Comparison of ENCODE assay signal across 27 cellular contexts in genomic region chr11:46175401-46176002, GRCh38.
"Had no signal": no experiment of that assay in that cellular context is flagged by ENCODE, and none has a peak within 500 bp of the region (broad histone marks: within the 10 kb centered on the region; RNA-seq: fewer than 3 reads in every experiment).

No MANE protein-coding gene starts in this region.

- H3K4me1 ChIP-seq: left ventricle myocardium inferior, neural progenitor cell, pancreas, prostate gland, sigmoid colon, spleen, suprapubic skin, tibial artery, uterus had no signal

- H3K4me3 ChIP-seq: left ventricle myocardium inferior, lung, neural progenitor cell, pancreas, prostate gland, sigmoid colon, spleen, suprapubic skin, thoracic aorta, tibial artery, uterus had no signal

- H2AFZ ChIP-seq: neural progenitor cell had no signal

- H3K27me3 ChIP-seq: neural progenitor cell, pancreas, sigmoid colon, suprapubic skin, uterus had no signal

- H3K36me3 ChIP-seq: left ventricle myocardium inferior, neural progenitor cell, neutrophil, pancreas, prostate gland, sigmoid colon, spleen, suprapubic skin, thoracic aorta, tibial artery, uterus had no signal

- ATAC-seq: natural killer cell; pancreas; right cardiac atrium; stimulated activated effector memory CD8-positive, alpha-beta T cell treated with anti-CD3 and anti-CD28 coated beads, Interleukin-12 subunit alpha, Interleukin-12 subunit beta, amount 100 ng/mL, for 72 hours had no signal

- FAIRE-seq: islet of Langerhans, pancreas, small intestine had no signal

- DNase-seq: hypothalamus; immature natural killer cell; left ventricle myocardium inferior; mesendoderm; naive B cell; natural killer cell; nephron progenitor cell; occipital lobe; pancreas; posterior cingulate gyrus; retina; right cardiac atrium; sigmoid colon; spleen; stimulated activated CD4-positive, alpha-beta T cell treated with anti-CD3 and anti-CD28 coated beads, Interleukin-4, amount 100 ng/mL, for 24 hours; stimulated activated naive CD4-positive, alpha-beta T cell; tibial artery; uterus had no signal

- H3K4me2 ChIP-seq: neural progenitor cell had no signal

- H3K9me3 ChIP-seq: left ventricle myocardium inferior, neutrophil, pancreas, prostate gland, sigmoid colon, spleen, suprapubic skin, thoracic aorta, tibial artery, uterus had no signal

- H3K9ac ChIP-seq: neural progenitor cell had no signal

- H3K27ac ChIP-seq: left ventricle myocardium inferior, neural progenitor cell, neutrophil, pancreas, prostate gland, sigmoid colon, spleen, suprapubic skin, thoracic aorta, tibial artery, uterus had no signal
